10 cellular contexts compared by ENCODE assay signal in the genomic region with DNA sequence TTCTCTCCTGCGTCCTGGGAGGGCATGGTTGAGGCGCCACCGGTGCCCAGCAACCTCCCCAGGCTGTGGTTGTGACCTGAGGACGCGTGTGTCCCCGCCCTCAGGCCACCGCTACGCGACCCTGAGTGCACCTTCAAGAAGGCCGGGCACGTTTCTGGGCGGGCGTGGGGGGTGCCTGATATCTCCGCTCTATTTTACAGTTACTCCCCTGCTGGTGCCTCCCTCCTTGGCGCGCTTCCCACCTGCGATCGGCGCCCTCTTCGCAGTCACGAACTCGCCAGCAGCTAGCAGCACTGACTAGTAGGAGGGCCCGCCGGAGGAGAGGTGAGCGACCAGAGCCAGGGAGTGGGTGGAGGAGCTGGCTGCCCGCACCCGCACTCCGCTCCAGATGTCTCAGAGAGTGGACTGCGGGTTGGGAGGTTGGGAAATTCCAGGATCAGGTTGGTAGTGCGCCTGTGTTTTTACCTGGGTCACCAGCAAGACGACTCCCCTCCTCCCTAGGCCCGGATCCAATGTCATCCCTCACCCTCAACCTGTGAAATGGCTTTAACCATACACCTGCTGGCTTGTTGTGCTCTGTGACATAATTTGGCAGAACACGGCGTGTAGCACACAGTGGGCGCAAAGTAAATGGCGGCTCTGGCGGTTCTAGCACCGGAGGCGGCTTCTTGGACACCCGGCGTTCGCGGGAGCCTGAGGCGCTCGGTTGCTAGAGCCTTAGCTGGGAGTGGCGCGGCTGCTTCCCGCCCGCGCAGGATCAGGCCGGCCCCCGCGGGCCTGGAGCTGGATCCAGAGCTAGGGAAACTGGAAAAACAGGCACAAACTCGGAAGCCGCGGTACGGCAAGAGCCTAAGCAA. TPM values are rescaled to one million over a fixed set of nuclear protein-coding genes. Genes with fewer than 3 reads are reported as not detected.
A peak's percentile ranks its signal among the peaks of the same experiment; 100 is the strongest.
DNase-seq lines count a peak whose midpoint lies in the region; ATAC-seq, FAIRE-seq and TF ChIP-seq lines count a peak whose summit lies in the region.
"Had no signal": no experiment of that assay in that cellular context is flagged by ENCODE, and none has a peak within 500 bp of the region (broad histone marks: within the 10 kb centered on the region; RNA-seq: fewer than 3 reads in every experiment).

No MANE protein-coding gene starts in this region.

- ATAC-seq in naive thymus-derived CD4-positive, alpha-beta T cell = peak; percentile 31
- ATAC-seq in HG03097 (IDR thresholded peaks at IDR 0.05; ENCODE audit: low FRiP score, unreplicated experiment) (no peak), GM21825 (IDR thresholded peaks at IDR 0.05; ENCODE audit: unreplicated experiment) (no peak)

- H3K79me2 ChIP-seq in endothelial cell of umbilical vein (ENCODE audit: control insufficient read depth, insufficient read depth, low read length) = no peaks in the 10 kb centered on the region

- no peaks in the 10 kb centered on the region for H3K9me3 Mint-ChIP-seq in activated naive CD4-positive, alpha-beta T cell treated with anti-CD3 and anti-CD28 coated beads, Interleukin-2, amount 50 U/mL, for 24 hours
- no peaks in the 10 kb centered on the region for H3K9me3 Mint-ChIP-seq in naive thymus-derived CD4-positive, alpha-beta T cell

- 13% methylated on average over 57 of the region's 57 CpGs for WGBS in urinary bladder

- POLR2A ChIA-PET in endothelial cell of umbilical vein (lab: Charles Lee) = no interaction called here
- POLR2A ChIA-PET in naive thymus-derived CD4-positive, alpha-beta T cell (lab: Charles Lee) = no interaction called here

- H3K4me3 Mint-ChIP-seq in activated naive CD4-positive, alpha-beta T cell treated with anti-CD3 and anti-CD28 coated beads, Interleukin-2, amount 50 U/mL, for 24 hours = peak overlapping the region; percentile 79
- H3K4me3 Mint-ChIP-seq in naive thymus-derived CD4-positive, alpha-beta T cell = peak overlapping the region in 9 of 10 donors; percentile 69 to 84 (median 79)

- H3K36me3 Mint-ChIP-seq in activated naive CD4-positive, alpha-beta T cell treated with anti-CD3 and anti-CD28 coated beads, Interleukin-2, amount 50 U/mL, for 24 hours = no peaks in the 10 kb centered on the region
- H3K36me3 Mint-ChIP-seq in naive thymus-derived CD4-positive, alpha-beta T cell = no peaks in the 10 kb centered on the region

- peaks cover 89 to 98% of the 10 kb centered on the region in 2 experiments for H3K27me3 ChIP-seq in endothelial cell of umbilical vein (ENCODE audit: control insufficient read depth in 2 of 2, insufficient read depth in 2 of 2, low read length in 2 of 2)
- peaks cover 6 to 12% of the 10 kb centered on the region in 2 donors for H3K27me3 ChIP-seq in naive thymus-derived CD4-positive, alpha-beta T cell (ENCODE audit: control insufficient read depth in 2 of 2, insufficient read depth in 2 of 2, low read length in 2 of 2)

- peak overlapping the region; percentile 81 for H3K27ac Mint-ChIP-seq in activated naive CD4-positive, alpha-beta T cell treated with anti-CD3 and anti-CD28 coated beads, Interleukin-2, amount 50 U/mL, for 24 hours
- H3K27ac Mint-ChIP-seq in naive thymus-derived CD4-positive, alpha-beta T cell = peak overlapping the region in 3 of 9 donors; percentile 45 to 80 (median 69)

- no peak overlapping the region for H3K4me2 ChIP-seq in endothelial cell of umbilical vein (ENCODE audit: insufficient read depth, low read length)

- no peaks in the 10 kb centered on the region for H3K9me3 ChIP-seq in endothelial cell of umbilical vein (replicated peaks; ENCODE audit: control insufficient read depth, insufficient read depth, low read length)
- no peaks in the 10 kb centered on the region for H3K9me3 ChIP-seq in naive thymus-derived CD4-positive, alpha-beta T cell (ENCODE audit: control insufficient read depth in 2 of 3, low read length in 3 of 3)

- CTCF ChIA-PET in endothelial cell of umbilical vein (lab: Charles Lee) = interaction anchor here (6.0 kb wide), 1 partner anchor 19 kb away, joined by 70 read pairs; no protein-coding TSS in a partner anchor
- CTCF ChIA-PET in naive thymus-derived CD4-positive, alpha-beta T cell (lab: Charles Lee) = no interaction called here

- DNase-seq in activated naive CD4-positive, alpha-beta T cell (lab: John Stamatoyannopoulos, UW) = no peak
- DNase-seq in endothelial cell of umbilical vein (ENCODE audit: low read depth, low spot score) (no peak), NCI-H1694 treated with DMSO at 0.1 percent for 48 hours (lab: John Stamatoyannopoulos, UW) (no peak)
- DNase-seq in naive thymus-derived CD4-positive, alpha-beta T cell = peak in 1 of 9 donors; percentile 18
- DNase-seq: activated CD8-positive, alpha-beta memory T cell treated with anti-CD3 and anti-CD28 coated beads, Interleukin-2, amount 50 U/mL, for 48 hours; stimulated activated CD4-positive, alpha-beta T cell treated with anti-CD3 and anti-CD28 coated beads, Interleukin-1b, Interleukin-23, amount 100 ng/mL, for 48 hours had no signal

- no TSS peak for BruUV-seq in endothelial cell of umbilical vein (replicated peaks; lab: Mats Ljungman, UMichigan)

- no peak overlapping the region for H3K9ac ChIP-seq in endothelial cell of umbilical vein (replicated peaks; ENCODE audit: extremely low read depth, insufficient read depth, low read length)

- peaks cover 4% of the 10 kb centered on the region for H3K4me1 Mint-ChIP-seq in activated naive CD4-positive, alpha-beta T cell treated with anti-CD3 and anti-CD28 coated beads, Interleukin-2, amount 50 U/mL, for 24 hours
- peaks cover 0 to 20% (median 8%) of the 10 kb centered on the region in 7 donors for H3K4me1 Mint-ChIP-seq in naive thymus-derived CD4-positive, alpha-beta T cell

- no peak for FAIRE-seq in endothelial cell of umbilical vein (lab: Jason Lieb, UNC)

- H3K4me1 ChIP-seq in endothelial cell of umbilical vein (ENCODE audit: control insufficient read depth, extremely low read depth, insufficient read depth, low read length) (peaks cover 4% of the 10 kb centered on the region), urinary bladder (ENCODE audit: insufficient read depth) (peaks cover 2% of the 10 kb centered on the region)
- no peaks in the 10 kb centered on the region for H3K4me1 ChIP-seq in naive thymus-derived CD4-positive, alpha-beta T cell (ENCODE audit: control insufficient read depth in 2 of 2, insufficient read depth in 2 of 2, low read length in 2 of 2)

- H3K4me3 ChIP-seq in endothelial cell of umbilical vein (replicated peaks in 1 of 3; ENCODE audit: insufficient read depth in 1 of 3, low read depth in 1 of 3, low read length in 3 of 3) (no peak overlapping the region), urinary bladder (ENCODE audit: low read depth, low read length) (peak overlapping the region; percentile 38)
- H3K4me3 ChIP-seq in naive thymus-derived CD4-positive, alpha-beta T cell (ENCODE audit: low read length) = peak overlapping the region; percentile 27

- no peak for TF ChIP-seq CTCF in endothelial cell of umbilical vein (IDR thresholded peaks at IDR 0.05; ENCODE audit: extremely low read depth in 1 of 2, insufficient read depth in 1 of 2, low read depth in 1 of 2, low read length in 2 of 2)

- dilution Hi-C loops in endothelial cell of umbilical vein (cut with MboI; ENCODE audit: extremely low pct_ligation_motif_present, low sequenced_read_pairs) = no loop called here

- H3K36me3 ChIP-seq in endothelial cell of umbilical vein (ENCODE audit: control insufficient read depth in 2 of 2, extremely low read depth in 1 of 2, insufficient read depth in 2 of 2, low read length in 2 of 2) (no peaks in the 10 kb centered on the region), urinary bladder (ENCODE audit: insufficient read depth) (no peaks in the 10 kb centered on the region)
- no peaks in the 10 kb centered on the region for H3K36me3 ChIP-seq in naive thymus-derived CD4-positive, alpha-beta T cell (ENCODE audit: control insufficient read depth in 2 of 3, insufficient read depth in 3 of 3, low read length in 3 of 3)

- peak overlapping the region; percentile 18 for H2AFZ ChIP-seq in endothelial cell of umbilical vein (ENCODE audit: low read depth, low read length)

- H3K27ac ChIP-seq in endothelial cell of umbilical vein (ENCODE audit: insufficient read depth, low read depth, low read length) (no peak overlapping the region), urinary bladder (ENCODE audit: low read depth) (no peak overlapping the region)
- H3K27ac ChIP-seq in naive thymus-derived CD4-positive, alpha-beta T cell (ENCODE audit: low read depth, low read length) = no peak overlapping the region

- no peaks in the 10 kb centered on the region for H3K9me1 ChIP-seq in endothelial cell of umbilical vein (replicated peaks; ENCODE audit: control insufficient read depth, extremely low read depth, insufficient read depth, low read length)

- no peaks in the 10 kb centered on the region for H4K20me1 ChIP-seq in endothelial cell of umbilical vein (replicated peaks; ENCODE audit: control insufficient read depth, extremely low read depth, insufficient read depth, low read length)

- TF ChIP-seq POLR2A in endothelial cell of umbilical vein (IDR thresholded peaks at IDR 0.05; ENCODE audit: low read depth, low read length) = no peak

- intact Hi-C loops in endothelial cell of umbilical vein (cut with micrococcal nuclease) = no loop called here
- intact Hi-C loops in naive thymus-derived CD4-positive, alpha-beta T cell (cut with micrococcal nuclease) = loop anchor here in 1 of 2 donors (2.0 kb wide), 2 partner anchors 19 to 43 kb away; a partner anchor contains a TSS

- H3K27me3 Mint-ChIP-seq in activated naive CD4-positive, alpha-beta T cell treated with anti-CD3 and anti-CD28 coated beads, Interleukin-2, amount 50 U/mL, for 24 hours = peaks cover 58% of the 10 kb centered on the region
- peaks cover 74 to 94% (median 78%) of the 10 kb centered on the region in 5 donors for H3K27me3 Mint-ChIP-seq in naive thymus-derived CD4-positive, alpha-beta T cell

TF ChIP-seq in endothelial cell of umbilical vein, 7 proteins besides CTCF, POLR2A, EP300 and RAD21 (continues in another document):
- TF ChIP-seq POLR2AphosphoS5 (IDR thresholded peaks at IDR 0.05; ENCODE audit: insufficient read depth, low read depth, low read length) = no peak
- TF ChIP-seq FOS (IDR thresholded peaks at IDR 0.05; ENCODE audit: borderline replicate concordance, insufficient read depth, low read length) = no peak
- no peak for TF ChIP-seq MYC (IDR thresholded peaks at IDR 0.05; ENCODE audit: low read depth, low read length)

RNA-seq across cellular contexts. Expression of a gene that starts 43.4 kb away (rescaled TPM):
- total RNA-seq in endothelial cell of umbilical vein (77.7 and 79.4 TPM in 2 replicates), urinary bladder (31.1 TPM)
- polyA plus RNA-seq in endothelial cell of umbilical vein (33.8 and 36.6 TPM in 2 replicates), urinary bladder (33.2 TPM)
- 24.9 and 27.4 TPM in 2 replicates for polyA plus RNA-seq in endothelial cell of umbilical vein (2011; cell fraction: cytosol; rRNA removed)
- polyA plus RNA-seq in endothelial cell of umbilical vein (2011; cell fraction: nucleus; rRNA removed) = 236 and 246 TPM in 2 replicates
- polyA plus RNA-seq in endothelial cell of umbilical vein (2012) = 53.5 and 54.2 TPM in 2 replicates
- polyA minus RNA-seq in endothelial cell of umbilical vein = 74.4 and 77.4 TPM in 2 replicates
- polyA minus RNA-seq in endothelial cell of umbilical vein (2011; cell fraction: cytosol; rRNA and poly(A)+ RNA removed) = 24.2 TPM
- 61.2 and 82.9 TPM in 2 replicates for polyA minus RNA-seq in endothelial cell of umbilical vein (2011; cell fraction: nucleus; rRNA and poly(A)+ RNA removed)
- 100 to 1,000 TPM; 121 to 136 (median 129) TPM for total RNA-seq in naive thymus-derived CD4-positive, alpha-beta T cell
- polyA plus RNA-seq in naive thymus-derived CD4-positive, alpha-beta T cell = 10 to 100 TPM; 24.0 to 61.3 TPM

Comparison
In these comparisons a context has a peak if more than half of its experiments do, and no peak if none do; other contexts are left out.
1. H3K4me3 ChIP-seq: peak in naive thymus-derived CD4-positive, alpha-beta T cell (single experiment) and urinary bladder (single experiment); none in endothelial cell of umbilical vein (0 of 3).